ENCODE assay signal across 9 cellular contexts in the genomic region with DNA sequence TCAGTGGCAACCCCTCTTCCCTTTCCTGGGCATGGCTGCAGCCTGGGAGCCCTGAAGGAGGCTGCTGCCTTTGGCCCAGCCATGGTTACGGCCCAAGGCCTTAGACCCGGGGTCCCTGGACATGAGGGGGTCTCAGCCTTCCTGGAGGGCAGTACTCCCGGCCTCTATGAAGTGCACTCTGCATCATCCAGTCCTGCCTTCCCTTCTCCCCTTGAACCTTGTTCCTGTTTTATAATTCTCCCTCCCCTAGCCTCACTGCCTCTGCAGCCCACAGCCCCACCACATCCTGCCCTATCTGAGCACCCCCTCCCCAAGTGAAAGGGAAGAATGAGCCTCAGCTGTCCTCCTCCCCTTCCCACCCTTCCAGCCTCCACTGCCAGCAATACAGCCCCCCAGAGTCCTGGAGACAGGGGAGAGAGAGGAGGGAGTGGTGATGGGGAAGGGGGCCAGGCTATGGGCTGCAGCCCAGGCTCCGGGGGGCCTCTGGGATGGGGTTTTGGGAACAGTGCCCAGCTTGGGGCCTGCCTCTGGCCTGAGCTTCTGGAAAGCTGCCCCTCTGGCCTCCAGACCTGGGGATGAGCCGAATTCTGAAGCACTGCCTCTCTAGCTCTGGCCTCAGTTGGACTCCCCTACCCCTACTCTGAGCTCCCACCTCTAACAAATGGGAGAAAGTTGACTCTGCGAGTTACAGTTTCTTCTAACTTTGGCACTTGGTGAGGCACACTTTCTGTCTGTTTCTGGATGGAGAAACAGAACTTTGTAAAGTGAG. TPM values are rescaled to one million over a fixed set of nuclear protein-coding genes. Genes with fewer than 3 reads are reported as not detected.
A peak's percentile ranks its signal among the peaks of the same experiment; 100 is the strongest.
DNase-seq lines count a peak whose midpoint lies in the region; ATAC-seq and TF ChIP-seq lines count a peak whose summit lies in the region.
"Had no signal": no experiment of that assay in that cellular context is flagged by ENCODE, and none has a peak within 500 bp of the region (broad histone marks: within the 10 kb centered on the region; RNA-seq: fewer than 3 reads in every experiment).

No MANE protein-coding gene starts in this region.

- peak overlapping the region; percentile 82 for H3K9ac ChIP-seq in Loucy (ENCODE audit: low read depth, low read length, poor library complexity, severe bottlenecking)

- peaks cover 32% of the 10 kb centered on the region for H3K79me2 ChIP-seq in Loucy (ENCODE audit: insufficient read depth, low read length)
- H3K79me2 ChIP-seq in osteoblast (ENCODE audit: insufficient read depth, low read length) = peaks cover 5% of the 10 kb centered on the region

- H3K27me3 ChIP-seq in Loucy (ENCODE audit: insufficient read depth, low read length, poor library complexity, severe bottlenecking) = no peaks in the 10 kb centered on the region
- H3K27me3 ChIP-seq in esophagus (ENCODE audit: control insufficient read depth in 1 of 2, insufficient read depth in 2 of 2, low read length in 2 of 2) = no peaks in the 10 kb centered on the region
- H3K27me3 ChIP-seq in osteoblast (ENCODE audit: insufficient read depth, low read length) = no peaks in the 10 kb centered on the region

- peak overlapping the region; percentile 9; the same call in 1 of the 2 replicates for H3K4me3 ChIP-seq in AG10803 (ENCODE audit: low read length)
- no peak overlapping the region for H3K4me3 ChIP-seq in Loucy (ENCODE audit: low read length, poor library complexity, severe bottlenecking)
- H3K4me3 ChIP-seq in esophagus (ENCODE audit: low read depth in 1 of 2, low read length in 2 of 2) = no peak overlapping the region
- H3K4me3 ChIP-seq in osteoblast (ENCODE audit: insufficient read depth, low read length) = no peak overlapping the region

- H3K9me3 ChIP-seq in Loucy (ENCODE audit: insufficient read depth, low read depth, low read length) (no peaks in the 10 kb centered on the region), esophagus (ENCODE audit: control insufficient read depth in 2 of 2, insufficient read depth in 1 of 2, low read depth in 1 of 2, low read length in 1 of 2) (no peaks in the 10 kb centered on the region), osteoblast (ENCODE audit: low read depth, low read length) (no peaks in the 10 kb centered on the region)

- WGBS in esophagus, 2 donors = 62 to 65% methylated on average over 6 of the region's 6 CpGs

- no peaks in the 10 kb centered on the region for H3K9me2 ChIP-seq in Loucy (replicated peaks; ENCODE audit: low read depth, low read length)

- H4K20me1 ChIP-seq in Loucy (ENCODE audit: insufficient read depth, low read length, poor library complexity, severe bottlenecking) (no peaks in the 10 kb centered on the region), osteoblast (ENCODE audit: insufficient read depth, low read length) (no peaks in the 10 kb centered on the region)

- ATAC-seq in GM21576 (IDR thresholded peaks at IDR 0.05; ENCODE audit: unreplicated experiment) (no peak), esophagus mucosa (no peak)

- H3K36me3 ChIP-seq in Loucy (ENCODE audit: insufficient read depth, low read length) (peaks cover 12% of the 10 kb centered on the region; the same call in 1 of the 2 replicates), esophagus (ENCODE audit: control insufficient read depth in 2 of 2, insufficient read depth in 2 of 2, low read length in 1 of 2) (no peaks in the 10 kb centered on the region), osteoblast (ENCODE audit: insufficient read depth, low read length) (no peaks in the 10 kb centered on the region)

- TF ChIP-seq CTCF in AG10803 (conservative IDR thresholded peaks at IDR 0.05; ENCODE audit: low read length) (no peak), Loucy (conservative IDR thresholded peaks at IDR 0.05; ENCODE audit: low read length) (no peak), osteoblast (IDR thresholded peaks at IDR 0.05; ENCODE audit: extremely low read depth, low read depth, low read length) (no peak)

- H3K4me2 ChIP-seq in Loucy (ENCODE audit: low read depth, low read length, poor library complexity, severe bottlenecking) (peak overlapping the region; percentile 38), osteoblast (ENCODE audit: insufficient read depth, low read length) (no peak overlapping the region)

- DNase-seq in AG10803 (ENCODE audit: low read depth) (no peak), osteoblast (ENCODE audit: insufficient read length, low spot score, missing footprints) (peak; percentile 47), HuH-7.5 (ENCODE audit: low spot score) (no peak), AG20443 (ENCODE audit: low spot score) (no peak)
- DNase-seq: NCI-H2171 treated with DMSO at 0.1 percent for 48 hours had no signal

- peaks cover 75% of the 10 kb centered on the region for H3K4me1 ChIP-seq in Loucy (ENCODE audit: insufficient read depth, low read length, poor library complexity, severe bottlenecking)
- peaks cover 0 to 31% of the 10 kb centered on the region in 2 donors for H3K4me1 ChIP-seq in esophagus (ENCODE audit: control insufficient read depth in 2 of 2, insufficient read depth in 2 of 2, low read length in 1 of 2)
- peaks cover 55% of the 10 kb centered on the region for H3K4me1 ChIP-seq in osteoblast (ENCODE audit: insufficient read depth, low read length)

- H3F3A ChIP-seq in Loucy (ENCODE audit: low read depth) = peaks cover 7% of the 10 kb centered on the region; the same call in 1 of the 2 replicates

- peak overlapping the region; percentile 52 to 58 for H3K27ac ChIP-seq in esophagus (ENCODE audit: low read depth in 2 of 2, low read length in 1 of 2)
- H3K27ac ChIP-seq in osteoblast (ENCODE audit: low read depth, low read length) = peak overlapping the region; percentile 94

- no peak overlapping the region for H2AFZ ChIP-seq in Loucy (ENCODE audit: low read length)
- no peak overlapping the region for H2AFZ ChIP-seq in osteoblast (ENCODE audit: low read length)

RNA-seq across cellular contexts. Expression of a gene that starts 7.6 kb away (rescaled TPM):
- under 1 TPM; 0.16 to 0.54 TPM for polyA plus RNA-seq in esophagus
- total RNA-seq in osteoblast (not detected in 2 replicates), esophagus mucosa (0.48 TPM)

RNA-seq across cellular contexts. Expression of a gene that starts 56.3 kb away (rescaled TPM):
- polyA plus RNA-seq in esophagus = 10 to 100 TPM; 25.4 to 74.8 TPM
- total RNA-seq in osteoblast (under 0.01 and 0.29 TPM in 2 replicates), esophagus mucosa (52.1 TPM)

Comparison
In these comparisons a context has a peak if more than half of its experiments do, and no peak if none do; other contexts are left out.
1. RNA of a gene that starts 56.3 kb away (total RNA-seq): 52.1 TPM in esophagus mucosa (single experiment); under 0.01 to 0.29 TPM in osteoblast; every median in the first group is over 10 times any median in the second.